In the genomic region with DNA sequence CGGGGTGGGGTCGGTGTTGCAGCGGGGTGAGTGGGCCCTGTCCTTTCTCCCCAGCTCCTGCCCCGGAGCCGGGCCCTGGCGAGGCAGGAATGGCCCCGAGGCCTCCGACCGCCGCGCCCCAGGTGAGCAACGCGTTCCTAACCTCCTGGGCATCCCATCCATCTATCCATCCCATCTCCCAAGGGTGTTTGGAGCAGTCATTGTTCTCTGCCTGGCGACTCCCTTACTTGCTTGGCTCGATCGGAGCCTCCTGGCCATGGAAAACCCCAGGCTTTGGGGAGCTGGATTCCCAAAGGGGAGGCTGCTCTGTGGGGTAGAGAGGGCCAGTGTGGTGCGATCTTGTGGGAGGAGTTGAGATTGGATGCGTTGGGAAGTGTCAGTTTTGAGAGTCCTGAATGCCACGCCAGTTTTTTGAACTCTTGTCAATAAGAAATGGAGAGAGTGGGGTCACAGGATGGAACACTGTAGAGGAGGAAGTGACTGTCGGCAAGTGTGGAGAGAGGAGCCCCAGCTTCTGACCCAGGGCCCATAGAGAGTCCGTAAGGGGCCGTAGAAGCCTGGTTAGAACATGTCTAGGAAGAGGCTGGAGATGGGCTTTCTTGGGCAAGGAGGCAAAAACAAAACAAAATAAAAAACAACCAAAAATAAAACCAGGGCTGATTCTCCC, we compare ENCODE assay signal across 1 cellular context.
TF ChIP-seq lines count a peak whose summit lies in the region.

No MANE protein-coding gene starts in this region.

TF ChIP-seq in HepG2, 621 proteins besides CTCF, POLR2A, EP300 and RAD21 (continued from another document):
- TF ChIP-seq, protein P1, sequence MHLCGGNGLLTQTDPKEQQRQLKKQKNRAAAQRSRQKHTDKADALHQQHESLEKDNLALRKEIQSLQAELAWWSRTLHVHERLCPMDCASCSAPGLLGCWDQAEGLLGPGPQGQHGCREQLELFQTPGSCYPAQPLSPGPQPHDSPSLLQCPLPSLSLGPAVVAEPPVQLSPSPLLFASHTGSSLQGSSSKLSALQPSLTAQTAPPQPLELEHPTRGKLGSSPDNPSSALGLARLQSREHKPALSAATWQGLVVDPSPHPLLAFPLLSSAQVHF (CRISPR knock-in tag; IDR thresholded peaks at IDR 0.05): 0 out of 2 replicates have a peak, but pooled peaks have one; percentile 2
- no peak for TF ChIP-seq ZNF432 (CRISPR knock-in tag; IDR thresholded peaks at IDR 0.05; ENCODE audit: borderline replicate concordance)
- TF ChIP-seq ZBTB38 (CRISPR knock-in tag; IDR thresholded peaks at IDR 0.05): peak; percentile 22; the same call in 1 of the 2 replicates
- TF ChIP-seq, protein P2, sequence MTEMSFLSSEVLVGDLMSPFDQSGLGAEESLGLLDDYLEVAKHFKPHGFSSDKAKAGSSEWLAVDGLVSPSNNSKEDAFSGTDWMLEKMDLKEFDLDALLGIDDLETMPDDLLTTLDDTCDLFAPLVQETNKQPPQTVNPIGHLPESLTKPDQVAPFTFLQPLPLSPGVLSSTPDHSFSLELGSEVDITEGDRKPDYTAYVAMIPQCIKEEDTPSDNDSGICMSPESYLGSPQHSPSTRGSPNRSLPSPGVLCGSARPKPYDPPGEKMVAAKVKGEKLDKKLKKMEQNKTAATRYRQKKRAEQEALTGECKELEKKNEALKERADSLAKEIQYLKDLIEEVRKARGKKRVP (CRISPR knock-in tag; IDR thresholded peaks at IDR 0.05): 0 out of 4 replicates have a peak, but pooled peaks of 1 of the 2 experiments have one; percentile 3
- TF ChIP-seq ZNF253 (CRISPR knock-in tag; IDR thresholded peaks at IDR 0.05; ENCODE audit: borderline replicate concordance): peak; percentile 2; the same call in 1 of the 2 replicates
- 0 out of 2 replicates have a peak, but pooled peaks have one; percentile 34 for TF ChIP-seq FIP1L1 (IDR thresholded peaks at IDR 0.05; ENCODE audit: borderline replicate concordance, insufficient read depth, low read depth, low read length)
TF ChIP-seq in HepG2: peak in this region for 6.
